In genomic region chr16:51818342-51818944, GRCh38 we compare ENCODE assay signal across 8 cellular contexts.
DNase-seq lines count a peak whose midpoint lies in the region; ATAC-seq and TF ChIP-seq lines count a peak whose summit lies in the region.

No MANE protein-coding gene starts in this region.

- no peak overlapping the region for H3K9ac ChIP-seq in SU-DHL-6 (ENCODE audit: low read length)

- H3K27me3 ChIP-seq in SU-DHL-6 (ENCODE audit: low read length): no peaks in the 10 kb centered on the region
- H3K27me3 ChIP-seq in right cardiac atrium (ENCODE audit: control insufficient read depth, insufficient read depth): no peaks in the 10 kb centered on the region
- H3K27me3 ChIP-seq in CD4-positive, alpha-beta T cell (ENCODE audit: control insufficient read depth, insufficient read depth, low read length): no peaks in the 10 kb centered on the region

- DNase-seq in NOMO-1 treated with DMSO at 0.1 percent for 48 hours (lab: John Stamatoyannopoulos, UW; ENCODE audit: unreplicated experiment) (peak; percentile 4), NOMO-1 treated with dmso at 0.1 percent for 144 hours (lab: John Stamatoyannopoulos, UW; ENCODE audit: unreplicated experiment) (no peak), HS-27A (ENCODE audit: low read depth) (peak; percentile 54), right cardiac atrium (peak in 2 of 3 donors; percentile 18 to 72), type B pancreatic cell (ENCODE audit: extremely low spot score, unreplicated experiment) (no peak)
- no peak for DNase-seq in CD4-positive, alpha-beta T cell

- H3K9me2 ChIP-seq in SU-DHL-6 (replicated peaks; ENCODE audit: insufficient read depth, low read length): no peaks in the 10 kb centered on the region

- H2AFZ ChIP-seq in SU-DHL-6 (ENCODE audit: low read depth, low read length, severe bottlenecking): no peak overlapping the region

- H3K36me3 ChIP-seq in SU-DHL-6 (ENCODE audit: low read length): no peaks in the 10 kb centered on the region

- H3F3A ChIP-seq in SU-DHL-6 (ENCODE audit: insufficient read depth): no peaks in the 10 kb centered on the region

- H3K79me2 ChIP-seq in SU-DHL-6 (ENCODE audit: insufficient read depth, low read length): no peaks in the 10 kb centered on the region

- H3K4me3 Mint-ChIP-seq in type B pancreatic cell: no peak overlapping the region
- H3K4me3 Mint-ChIP-seq in CD4-positive, alpha-beta T cell: no peak overlapping the region

- POLR2A ChIA-PET in CD4-positive, alpha-beta T cell (lab: Charles Lee): no interaction called here

- H3K9me3 ChIP-seq in SU-DHL-6 (ENCODE audit: insufficient read depth, low read length) (no peaks in the 10 kb centered on the region), right cardiac atrium (ENCODE audit: control insufficient read depth, low read length) (no peaks in the 10 kb centered on the region)
- H3K9me3 ChIP-seq in CD4-positive, alpha-beta T cell (ENCODE audit: control insufficient read depth, low read length): no peaks in the 10 kb centered on the region

- no peaks in the 10 kb centered on the region for H3K36me3 Mint-ChIP-seq in type B pancreatic cell
- H3K36me3 Mint-ChIP-seq in CD4-positive, alpha-beta T cell (ENCODE audit: low read depth): no peaks in the 10 kb centered on the region

- H3K4me1 Mint-ChIP-seq in type B pancreatic cell (ENCODE audit: unreplicated experiment): no peaks in the 10 kb centered on the region
- no peaks in the 10 kb centered on the region for H3K4me1 Mint-ChIP-seq in CD4-positive, alpha-beta T cell (ENCODE audit: low read depth)

- no peak overlapping the region for H3K4me3 ChIP-seq in SU-DHL-6 (ENCODE audit: insufficient read depth, low read length, poor library complexity, severe bottlenecking)
- no peak overlapping the region for H3K4me3 ChIP-seq in right cardiac atrium (ENCODE audit: low read length)

- H3K27me3 Mint-ChIP-seq in type B pancreatic cell: peaks cover 6% of the 10 kb centered on the region
- no peaks in the 10 kb centered on the region for H3K27me3 Mint-ChIP-seq in CD4-positive, alpha-beta T cell

- 44% methylated on average over 4 of the region's 4 CpGs for WGBS in right cardiac atrium

- H3K27ac Mint-ChIP-seq in type B pancreatic cell: no peak overlapping the region
- H3K27ac Mint-ChIP-seq in CD4-positive, alpha-beta T cell: no peak overlapping the region

- H3K4me1 ChIP-seq in right cardiac atrium (ENCODE audit: control insufficient read depth, insufficient read depth, low read length): no peaks in the 10 kb centered on the region

- intact Hi-C loops in right cardiac atrium (cut with DNase I): loop anchor here in 3 of 4 donors (5.0 to 10.0 kb wide), 2 partner anchors 164 to 166 kb away; no protein-coding TSS in a partner anchor
- intact Hi-C loops in CD4-positive, alpha-beta T cell (cut with DNase I, micrococcal nuclease): no loop called here

- CTCF ChIA-PET in CD4-positive, alpha-beta T cell (lab: Charles Lee): no interaction called here

- peaks cover 4% of the 10 kb centered on the region for H3K9me3 Mint-ChIP-seq in type B pancreatic cell
- H3K9me3 Mint-ChIP-seq in CD4-positive, alpha-beta T cell: peaks cover 3% of the 10 kb centered on the region

- H3K27ac ChIP-seq in SU-DHL-6 (ENCODE audit: low read depth, low read length): no peak overlapping the region
- no peak overlapping the region for H3K27ac ChIP-seq in right cardiac atrium (ENCODE audit: low read length)
- no peak overlapping the region for H3K27ac ChIP-seq in CD4-positive, alpha-beta T cell (ENCODE audit: low read depth, low read length)

- H4K20me1 ChIP-seq in SU-DHL-6 (ENCODE audit: low read depth, low read length): no peaks in the 10 kb centered on the region

- ATAC-seq in right cardiac atrium (no peak), HG03432 (IDR thresholded peaks at IDR 0.05; ENCODE audit: unreplicated experiment) (no peak)
- ATAC-seq in CD4-positive, alpha-beta T cell (ENCODE audit: poor library complexity): no peak

- TF ChIP-seq CTCF in SU-DHL-6 (IDR thresholded peaks at IDR 0.05; ENCODE audit: insufficient read depth, low read length, poor library complexity, severe bottlenecking) (peak; percentile 30), type B pancreatic cell (conservative IDR thresholded peaks at IDR 0.05) (peak; percentile 79)
- no peak for TF ChIP-seq CTCF in CD4-positive, alpha-beta T cell (IDR thresholded peaks at IDR 0.05)

- no peak overlapping the region for H3K4me2 ChIP-seq in SU-DHL-6 (ENCODE audit: low read depth, low read length, poor library complexity, severe bottlenecking)

Comparison
In these comparisons a context has a peak if more than half of its experiments do, and no peak if none do; other contexts are left out.
1. DNase-seq: peak in NOMO-1 treated with DMSO at 0.1 percent for 48 hours (single experiment), HS-27A (single experiment) and right cardiac atrium (2 of 3); none in NOMO-1 treated with dmso at 0.1 percent for 144 hours (single experiment), type B pancreatic cell (single experiment) and CD4-positive, alpha-beta T cell (0 of 10).
2. intact Hi-C loops: an anchor here in right cardiac atrium (5.0 to 10.0 kb wide); none called in CD4-positive, alpha-beta T cell.